ENCODE assay signal across 23 cellular contexts in the genomic region with DNA sequence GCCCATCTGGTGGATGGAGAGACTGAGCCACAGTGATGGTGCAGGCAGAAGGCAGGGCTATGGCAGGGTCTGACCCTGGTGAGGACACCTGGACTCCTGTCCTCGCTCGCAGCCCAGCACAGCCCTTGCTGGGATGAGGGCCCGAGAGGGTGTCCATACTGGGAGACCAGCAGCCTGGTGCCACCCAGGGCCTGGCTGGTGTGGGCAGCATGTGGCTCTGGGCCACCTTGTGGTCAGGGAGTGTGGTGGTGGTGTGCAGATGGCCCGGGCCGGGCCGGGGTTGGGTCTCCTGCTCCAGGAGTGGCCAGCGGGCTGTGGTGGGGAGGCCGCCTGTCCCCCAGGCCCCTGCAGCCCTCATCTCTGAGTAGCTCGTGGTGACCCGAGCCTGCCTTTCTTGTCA. TPM values are rescaled to one million over a fixed set of nuclear protein-coding genes. Genes with fewer than 3 reads are reported as not detected.
A peak's percentile ranks its signal among the peaks of the same experiment; 100 is the strongest.
DNase-seq lines count a peak whose midpoint lies in the region; ATAC-seq, FAIRE-seq and TF ChIP-seq lines count a peak whose summit lies in the region.
"Had no signal": no experiment of that assay in that cellular context is flagged by ENCODE, and none has a peak within 500 bp of the region (broad histone marks: within the 10 kb centered on the region; RNA-seq: fewer than 3 reads in every experiment).

No MANE protein-coding gene starts in this region.

- H3K9ac ChIP-seq in PC-3 (ENCODE audit: low read length) (no peak overlapping the region), kidney (ENCODE audit: low read length in 2 of 2) (no peak overlapping the region)
- H3K9ac ChIP-seq: BLaER1 had no signal

- H2AFZ ChIP-seq in PC-3 (ENCODE audit: low read length) = no peak overlapping the region

- in situ Hi-C loops in KBM-7 (cut with MboI; ENCODE audit: low pct_unique_long_range_greater_than_20kb, low sequenced_read_pairs) = no loop called here

- no peak overlapping the region for H3K4me2 ChIP-seq in PC-3 (ENCODE audit: low read length)
- H3K4me2 ChIP-seq: BLaER1 had no signal

- no peaks in the 10 kb centered on the region for H4K20me1 ChIP-seq in PC-3 (ENCODE audit: low read length)
- H4K20me1 ChIP-seq: BLaER1 had no signal

- CTCF ChIA-PET in PC-3 (lab: Charles Lee) = no interaction called here

- 85 to 100% (median 88%) methylated on average over 3 to 10 of the region's 10 CpGs for WGBS in spleen, 5 donors

- TF ChIP-seq POLR2A in spleen (IDR thresholded peaks at IDR 0.05) = no peak

- H3K9me2 ChIP-seq in PC-3 (replicated peaks; ENCODE audit: low read length) = no peaks in the 10 kb centered on the region

- H3K27me3 Mint-ChIP-seq in activated T-cell treated with anti-CD3 and anti-CD28 coated beads, Interleukin-2, amount 50 U/mL, for 24 hours = no peaks in the 10 kb centered on the region
- H3K27me3 Mint-ChIP-seq in activated T-cell treated with anti-CD3 and anti-CD28 coated beads, Interleukin-2, amount 50 U/mL, for 4 hours (ENCODE audit: low read depth) = peaks cover 4% of the 10 kb centered on the region

- BruUV-seq in PC-3 (replicated peaks; lab: Mats Ljungman, UMichigan) = no TSS peak

- TF ChIP-seq CTCF in PC-3 (conservative IDR thresholded peaks at IDR 0.05; ENCODE audit: low read depth, low read length) = 0 out of 2 replicates have a peak, but pooled peaks have one; percentile 24
- no peak for TF ChIP-seq CTCF in kidney (IDR thresholded peaks at IDR 0.05; ENCODE audit: borderline replicate concordance, extremely low read depth, insufficient read depth)
- TF ChIP-seq CTCF in spleen (IDR thresholded peaks at IDR 0.05 in 8 of 11, conservative IDR thresholded peaks at IDR 0.05 in 3 of 11) = no peak
- no peak for TF ChIP-seq CTCF in foreskin keratinocyte (conservative IDR thresholded peaks at IDR 0.05)

- POLR2A ChIA-PET in PC-3 (lab: Charles Lee; ENCODE audit: unreplicated experiment) = no interaction called here

- H3K27me3 ChIP-seq in PC-3 (ENCODE audit: low read length) (no peaks in the 10 kb centered on the region), spleen (replicated peaks in 1 of 7) (peaks cover 0 to 5% (median 0%) of the 10 kb centered on the region in 7 donors), foreskin keratinocyte (no peaks in the 10 kb centered on the region)
- H3K27me3 ChIP-seq: BLaER1, MG63 had no signal

- H3K9me3 Mint-ChIP-seq in activated T-cell treated with anti-CD3 and anti-CD28 coated beads, Interleukin-2, amount 50 U/mL, for 24 hours = no peaks in the 10 kb centered on the region
- no peaks in the 10 kb centered on the region for H3K9me3 Mint-ChIP-seq in activated T-cell treated with anti-CD3 and anti-CD28 coated beads, Interleukin-2, amount 50 U/mL, for 4 hours
- H3K9me3 Mint-ChIP-seq: CD8-positive, alpha-beta T cell; HFFc6 had no signal

- H3K4me1 ChIP-seq in PC-3 (ENCODE audit: insufficient read depth, low read length) = no peaks in the 10 kb centered on the region
- no peaks in the 10 kb centered on the region for H3K4me1 ChIP-seq in kidney (ENCODE audit: control insufficient read depth in 1 of 2, insufficient read depth in 1 of 2, low read depth in 1 of 2, low read length in 2 of 2)
- no peaks in the 10 kb centered on the region for H3K4me1 ChIP-seq in spleen
- no peaks in the 10 kb centered on the region for H3K4me1 ChIP-seq in foreskin keratinocyte

- H3K36me3 Mint-ChIP-seq in activated T-cell treated with anti-CD3 and anti-CD28 coated beads, Interleukin-2, amount 50 U/mL, for 24 hours (ENCODE audit: low read depth) = no peaks in the 10 kb centered on the region
- H3K36me3 Mint-ChIP-seq in activated T-cell treated with anti-CD3 and anti-CD28 coated beads, Interleukin-2, amount 50 U/mL, for 4 hours (ENCODE audit: insufficient read depth) = no peaks in the 10 kb centered on the region
- H3K36me3 Mint-ChIP-seq: CD8-positive, alpha-beta T cell had no signal

- H3K9me3 ChIP-seq in PC-3 (ENCODE audit: low read length) (no peaks in the 10 kb centered on the region), kidney (ENCODE audit: control insufficient read depth in 1 of 2, low read length in 2 of 2) (no peaks in the 10 kb centered on the region), spleen (no peaks in the 10 kb centered on the region)
- H3K9me3 ChIP-seq: BLaER1, MG63 had no signal

- H3K36me3 ChIP-seq in PC-3 (ENCODE audit: low read depth, low read length) (no peaks in the 10 kb centered on the region), kidney (ENCODE audit: control insufficient read depth in 1 of 2, insufficient read depth in 2 of 2, low read length in 2 of 2) (no peaks in the 10 kb centered on the region), spleen (no peaks in the 10 kb centered on the region)
- H3K36me3 ChIP-seq: BLaER1, MG63 had no signal

- H3K79me2 ChIP-seq in PC-3 (ENCODE audit: low read length) = no peaks in the 10 kb centered on the region

- FAIRE-seq in kidney (lab: Jason Lieb, UNC) = no peak
- FAIRE-seq: G401.6, GM12878, RCC 7860 had no signal

- intact Hi-C loops in PC-3 (cut with micrococcal nuclease) (no loop called here), kidney (cut with DNase I) (no loop called here), spleen (cut with DNase I; ENCODE audit: low total_unique reads) (no loop called here), left colon (cut with DNase I, micrococcal nuclease) (no loop called here)

- peak; percentile 13 for DNase-seq in activated T-cell treated with anti-CD3 and anti-CD28 coated beads, Interleukin-2, amount 50 U/mL, for 24 hours
- no peak for DNase-seq in activated T-cell treated with anti-CD3 and anti-CD28 coated beads, Interleukin-2, amount 50 U/mL, for 4 hours
- DNase-seq in PC-3 (peak; percentile 4), kidney (peak; percentile 57), spleen (peak; percentile 59), left colon (no peak), KBM-7 (no peak), foreskin keratinocyte (no peak)
- DNase-seq: CD8-positive, alpha-beta T cell; DMS79 treated with DMSO at 0.1 percent for 48 hours; HFFc6; Karpas-422; MG63; NCI-H1092; NCI-H146; NCI-H2081 treated with DMSO at 0.1 percent for 48 hours; NCI-H510A treated with DMSO at 0.1 percent for 48 hours; NCI-H82; SHP77 treated with DMSO at 0.1 percent for 48 hours had no signal

- no peak for ATAC-seq in activated T-cell treated with anti-CD3 and anti-CD28 coated beads, Interleukin-2, amount 50 U/mL, for 4 hours
- ATAC-seq in PC-3 (peak; percentile 35), left colon (no peak), foreskin keratinocyte (no peak)
- ATAC-seq: CD8-positive, alpha-beta T cell; GM12878 had no signal

- no peaks in the 10 kb centered on the region for H3F3A ChIP-seq in PC-3 (ENCODE audit: low read length, unreplicated experiment)

- no peak overlapping the region for H3K4me3 Mint-ChIP-seq in activated T-cell treated with anti-CD3 and anti-CD28 coated beads, Interleukin-2, amount 50 U/mL, for 24 hours
- no peak overlapping the region for H3K4me3 Mint-ChIP-seq in activated T-cell treated with anti-CD3 and anti-CD28 coated beads, Interleukin-2, amount 50 U/mL, for 4 hours
- H3K4me3 Mint-ChIP-seq: CD8-positive, alpha-beta T cell; HFFc6 had no signal

- H3K27ac Mint-ChIP-seq in activated T-cell treated with anti-CD3 and anti-CD28 coated beads, Interleukin-2, amount 50 U/mL, for 24 hours = no peak overlapping the region
- H3K27ac Mint-ChIP-seq: CD8-positive, alpha-beta T cell; HFFc6 had no signal

- no peaks in the 10 kb centered on the region for H3K4me1 Mint-ChIP-seq in activated T-cell treated with anti-CD3 and anti-CD28 coated beads, Interleukin-2, amount 50 U/mL, for 24 hours (ENCODE audit: low read depth)
- H3K4me1 Mint-ChIP-seq in activated T-cell treated with anti-CD3 and anti-CD28 coated beads, Interleukin-2, amount 50 U/mL, for 4 hours (ENCODE audit: low read depth) = no peaks in the 10 kb centered on the region

- no peak overlapping the region for H3K4me3 ChIP-seq in PC-3 (ENCODE audit: low read length)
- H3K4me3 ChIP-seq in kidney (ENCODE audit: low read length in 2 of 2) = no peak overlapping the region
- H3K4me3 ChIP-seq in spleen = no peak overlapping the region
- H3K4me3 ChIP-seq: BLaER1, GM12878, MG63 had no signal

- H3K27ac ChIP-seq in PC-3 (ENCODE audit: low read length) = no peak overlapping the region
- H3K27ac ChIP-seq in kidney (ENCODE audit: low read depth in 2 of 2, low read length in 2 of 2) = no peak overlapping the region
- no peak overlapping the region for H3K27ac ChIP-seq in spleen
- no peak overlapping the region for H3K27ac ChIP-seq in foreskin keratinocyte
- H3K27ac ChIP-seq: BLaER1 had no signal

RNA-seq across cellular contexts. Expression of gene ADCY1, which starts 14.9 kb away (rescaled TPM):
- under 1 TPM; 0.05 to 0.26 (median 0.20) TPM for total RNA-seq in activated T-cell treated with anti-CD3 and anti-CD28 coated beads, Interleukin-2, amount 50 U/mL, for 4 hours
- total RNA-seq in PC-3 (2014; rRNA removed) (3.1 and 3.4 TPM in 2 replicates), kidney (3.7 TPM), spleen (1 to 10 TPM in 5 of 7 donors, under 1 TPM in 2; 0.72 to 6.6 (median 3.1) TPM), left colon (1 to 10 TPM in 1 of 2 donors, under 1 TPM in 1; 0.87 to 1.2 TPM), foreskin keratinocyte (0.56 and 0.58 TPM in 2 replicates)
- polyA plus RNA-seq in kidney (ENCODE audit: insufficient read depth, low read depth, low replicate concordance) (2.9 TPM), spleen (under 1 TPM; 0.05 to 0.38 (median 0.17) TPM), foreskin keratinocyte (0.21 and 0.27 TPM in 2 replicates)
- total RNA-seq: CD8-positive, alpha-beta T cell had no signal

Comparison
In these comparisons a context has a peak if more than half of its experiments do, and no peak if none do; other contexts are left out.
1. DNase-seq: peak in activated T-cell treated with anti-CD3 and anti-CD28 coated beads, Interleukin-2, amount 50 U/mL, for 24 hours (single experiment), PC-3 (single experiment), kidney (single experiment) and spleen (single experiment); none in activated T-cell treated with anti-CD3 and anti-CD28 coated beads, Interleukin-2, amount 50 U/mL, for 4 hours (single experiment), left colon (0 of 2), KBM-7 (single experiment) and foreskin keratinocyte (0 of 2).